ENCODE assay signal across 8 cellular contexts in the genomic region with DNA sequence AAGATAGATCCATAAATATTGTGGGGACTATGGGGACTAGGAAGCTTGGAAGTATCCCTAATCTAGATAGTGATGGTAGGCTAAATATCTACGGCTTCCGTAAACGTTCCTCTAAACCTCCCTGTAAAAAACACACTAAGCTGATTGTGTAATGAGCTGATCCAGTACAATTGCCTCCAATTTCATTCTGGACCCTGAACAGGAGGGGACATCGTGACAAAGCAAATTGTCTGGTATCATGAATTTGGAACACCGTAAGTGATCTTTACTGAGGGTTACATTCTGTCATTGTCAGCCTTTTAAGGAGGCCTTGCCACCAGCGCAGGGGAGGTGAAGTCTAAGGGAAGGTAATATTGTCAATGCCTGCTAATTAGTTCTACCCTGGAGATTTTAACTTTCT. TPM values are rescaled to one million over a fixed set of nuclear protein-coding genes. Genes with fewer than 3 reads are reported as not detected.
DNase-seq lines count a peak whose midpoint lies in the region; ATAC-seq and TF ChIP-seq lines count a peak whose summit lies in the region.

No MANE protein-coding gene starts in this region.

- peak overlapping the region; percentile 96 for H3K4me2 ChIP-seq in HCT116 (ENCODE audit: low read length)

- H4K20me1 ChIP-seq in HCT116 (ENCODE audit: insufficient read depth) = peaks cover 6% of the 10 kb centered on the region; the same call in 1 of the 2 replicates

- no peaks in the 10 kb centered on the region for H3K9me3 ChIP-seq in HCT116 (ENCODE audit: control insufficient read depth in 1 of 2, insufficient read depth in 1 of 2, low read depth in 1 of 2, low read length in 2 of 2)
- H3K9me3 ChIP-seq in adipocyte (ENCODE audit: control insufficient read depth, low read length) = peaks cover 5% of the 10 kb centered on the region
- H3K9me3 ChIP-seq in right atrium auricular region = no peaks in the 10 kb centered on the region
- H3K9me3 ChIP-seq in sigmoid colon = no peaks in the 10 kb centered on the region

- no TSS peak for BruUV-seq in HCT116 (replicated peaks; lab: Mats Ljungman, UMichigan)

- RAD21 ChIA-PET in HCT116 (lab: Charles Lee; ENCODE audit: low non-redundant PET in 1 of 2, low total read pairs in 2 of 2, uncharacterized antibody in 2 of 2, unreplicated experiment in 2 of 2) = no interaction called here

- TF ChIP-seq RAD21 in HCT116 (IDR thresholded peaks at IDR 0.05; ENCODE audit: low read depth) = no peak

- no peaks in the 10 kb centered on the region for H3K27me3 ChIP-seq in HCT116 (ENCODE audit: insufficient read depth, low read length)
- H3K27me3 ChIP-seq in adipocyte (replicated peaks; ENCODE audit: control insufficient read depth, insufficient read depth, low read length) = no peaks in the 10 kb centered on the region
- H3K27me3 ChIP-seq in right atrium auricular region = no peaks in the 10 kb centered on the region
- no peaks in the 10 kb centered on the region for H3K27me3 ChIP-seq in sigmoid colon

- H3K27ac ChIP-seq in HCT116 (ENCODE audit: low read depth, low read length) (0 out of 2 replicates have a peak overlapping the region, but pooled peaks have one; percentile 52), right atrium auricular region (peak overlapping the region; percentile 64 to 77), sigmoid colon (peak overlapping the region; percentile 66 to 76 (median 73))

- DNase-seq in HCT116 (ENCODE audit: low read depth, low spot score) = no peak
- DNase-seq in adipocyte (ENCODE audit: low read depth) = no peak
- no peak for DNase-seq in right atrium auricular region (ENCODE audit: low spot score)
- DNase-seq in sigmoid colon = no peak
- no peak for DNase-seq in T-helper 1 cell
- no peak for DNase-seq in NCI-H1048 (lab: John Stamatoyannopoulos, UW)

- no peaks in the 10 kb centered on the region for H3K36me3 ChIP-seq in HCT116 (ENCODE audit: control insufficient read depth in 1 of 2, insufficient read depth in 2 of 2, low read length in 2 of 2)
- peaks cover 15% of the 10 kb centered on the region for H3K36me3 ChIP-seq in adipocyte (ENCODE audit: control insufficient read depth, insufficient read depth, low read length, severe bottlenecking)
- H3K36me3 ChIP-seq in right atrium auricular region = no peaks in the 10 kb centered on the region
- H3K36me3 ChIP-seq in sigmoid colon = no peaks in the 10 kb centered on the region

- POLR2A ChIA-PET in HCT116 (lab: Charles Lee) = no interaction called here

- H3K4me1 ChIP-seq in HCT116 (ENCODE audit: control insufficient read depth in 1 of 2, insufficient read depth in 2 of 2, low read length in 2 of 2) = peaks cover 20 to 46% of the 10 kb centered on the region in 2 experiments
- peaks cover 25% of the 10 kb centered on the region for H3K4me1 ChIP-seq in adipocyte (ENCODE audit: control insufficient read depth, insufficient read depth, low read length)
- no peaks in the 10 kb centered on the region for H3K4me1 ChIP-seq in right atrium auricular region
- peaks cover 0 to 13% (median 0%) of the 10 kb centered on the region in 4 donors for H3K4me1 ChIP-seq in sigmoid colon

- TF ChIP-seq POLR2A in HCT116 (IDR thresholded peaks at IDR 0.05; ENCODE audit: borderline replicate concordance, extremely low read depth, insufficient read depth, insufficient read length) (no peak), sigmoid colon (IDR thresholded peaks at IDR 0.05) (no peak)

- H3K9me2 ChIP-seq in HCT116 (ENCODE audit: insufficient read depth) = no peaks in the 10 kb centered on the region

- no peak for TF ChIP-seq CTCF in HCT116 (IDR thresholded peaks at IDR 0.05 in 2 of 3, conservative IDR thresholded peaks at IDR 0.05 in 1 of 3; ENCODE audit: borderline replicate concordance in 1 of 3, insufficient read depth in 1 of 3, low read depth in 2 of 3, low read length in 2 of 3)
- no peak for TF ChIP-seq CTCF in right atrium auricular region (IDR thresholded peaks at IDR 0.05)
- no peak for TF ChIP-seq CTCF in sigmoid colon (IDR thresholded peaks at IDR 0.05)

- intact Hi-C loops in HCT116 (cut with micrococcal nuclease) = no loop called here
- intact Hi-C loops in sigmoid colon (cut with DNase I) = loop anchor here (5.0 kb wide), 1 partner anchor 180 kb away; no protein-coding TSS in a partner anchor

- ATAC-seq in HCT116 (peak; percentile 26), HG02870 (IDR thresholded peaks at IDR 0.05; ENCODE audit: unreplicated experiment) (no peak), GM18519 (IDR thresholded peaks at IDR 0.05; ENCODE audit: low FRiP score, unreplicated experiment) (no peak)

- peak overlapping the region; percentile 92 for H3K9ac ChIP-seq in HCT116 (ENCODE audit: low read length)
- H3K9ac ChIP-seq in adipocyte (ENCODE audit: low read length) = peak overlapping the region; percentile 100

- CTCF ChIA-PET in HCT116 (lab: Charles Lee) = no interaction called here

- WGBS in sigmoid colon, 2 donors = 20 to 50% methylated on average over 6 of the region's 6 CpGs

- H2AFZ ChIP-seq in HCT116 (ENCODE audit: low read depth, low read length, poor library complexity, severe bottlenecking) = peak overlapping the region; percentile 94

- H3K4me3 ChIP-seq in HCT116 (replicated peaks in 1 of 2; ENCODE audit: low read depth in 1 of 2, low read length in 2 of 2) = peak overlapping the region; percentile 65 to 82
- H3K4me3 ChIP-seq in adipocyte (ENCODE audit: low read length) = peak overlapping the region; percentile 88
- peak overlapping the region; percentile 37 to 50 for H3K4me3 ChIP-seq in right atrium auricular region
- peak overlapping the region in 3 of 4 donors; percentile 46 to 50 (median 49) for H3K4me3 ChIP-seq in sigmoid colon

- TF ChIP-seq EP300 in sigmoid colon (IDR thresholded peaks at IDR 0.05) = no peak

- peaks cover 49% of the 10 kb centered on the region for H3K79me2 ChIP-seq in HCT116 (ENCODE audit: insufficient read depth, low read length)

TF ChIP-seq in HCT116, 20 proteins besides CTCF, POLR2A, EP300 and RAD21:
- no peak for TF ChIP-seq FOSL1 (IDR thresholded peaks at IDR 0.05; ENCODE audit: low read depth)
- no peak for TF ChIP-seq CEBPB (IDR thresholded peaks at IDR 0.05; ENCODE audit: low read depth)
- TF ChIP-seq ZFX (IDR thresholded peaks at IDR 0.05) = no peak
- no peak for TF ChIP-seq SIN3A (IDR thresholded peaks at IDR 0.05; ENCODE audit: low read depth)
- no peak for TF ChIP-seq JUND (IDR thresholded peaks at IDR 0.05)
- no peak for TF ChIP-seq EZH2 (IDR thresholded peaks at IDR 0.05)
- no peak for TF ChIP-seq YY1 (IDR thresholded peaks at IDR 0.05; ENCODE audit: extremely low read depth, insufficient replicate concordance, low read depth, low read length)
- no peak for TF ChIP-seq SRF (IDR thresholded peaks at IDR 0.05; ENCODE audit: low read depth)

RNA-seq across cellular contexts. Expression of a gene that starts 0.5 kb away (rescaled TPM):
- total RNA-seq in HCT116 (2021; ENCODE audit: unreplicated experiment) (111 TPM), right atrium auricular region (100 to 1,000 TPM in 1 of 2 donors, 10 to 100 TPM in 1; 51.5 to 173 TPM), sigmoid colon (100 to 1,000 TPM in 1 of 4 donors, 10 to 100 TPM in 3; 39.6 to 156 (median 85.0) TPM)
- 103 and 164 TPM in 2 replicates for polyA plus RNA-seq in HCT116 (2012)
- polyA plus RNA-seq in sigmoid colon = 100 to 1,000 TPM; 192 to 407 (median 218) TPM
